ENCODE assay signal across 8 cellular contexts in the genomic region with DNA sequence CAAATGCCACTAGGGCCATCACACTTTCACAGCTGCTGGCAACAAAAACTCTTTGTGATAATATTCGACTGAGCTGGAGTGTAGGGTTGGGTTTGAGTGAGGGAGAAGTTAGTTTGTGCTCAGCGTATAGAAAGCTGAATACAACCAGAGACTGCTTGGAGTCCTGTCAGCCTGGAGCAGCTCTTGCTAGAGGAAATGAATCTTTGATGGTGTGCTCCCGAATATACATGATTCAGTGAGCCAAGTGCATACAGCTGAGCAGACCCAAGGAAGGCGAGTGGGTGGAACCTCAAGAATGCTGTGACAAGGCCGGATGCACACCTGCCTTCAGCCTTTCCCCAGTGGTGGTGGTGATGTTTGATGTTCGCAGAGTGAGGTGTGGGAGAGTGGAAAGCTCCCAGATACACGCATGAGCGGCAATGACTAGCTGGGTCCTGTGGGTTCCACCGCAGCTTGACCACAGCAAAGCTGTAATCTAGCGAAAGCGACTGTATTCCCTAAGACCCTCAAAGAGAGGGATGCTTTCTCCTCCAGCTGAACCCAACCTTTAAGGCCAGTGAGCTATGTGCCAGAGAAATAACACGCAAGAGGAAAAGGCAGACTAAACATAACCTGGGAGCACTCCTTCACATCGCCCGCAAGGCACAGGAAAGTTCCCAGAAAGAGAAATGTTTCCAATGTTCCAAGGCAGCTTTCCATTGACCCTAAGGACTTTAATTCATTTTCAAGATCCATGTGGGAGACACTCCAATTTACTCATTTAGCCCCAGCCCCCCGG. TPM values are rescaled to one million over a fixed set of nuclear protein-coding genes. Genes with fewer than 3 reads are reported as not detected.
DNase-seq lines count a peak whose midpoint lies in the region; ATAC-seq, FAIRE-seq and TF ChIP-seq lines count a peak whose summit lies in the region.

No MANE protein-coding gene starts in this region.

- TF ChIP-seq POLR2A in esophagus muscularis mucosa (IDR thresholded peaks at IDR 0.05; ENCODE audit: low read depth), result no peak
- peak; percentile 19 for TF ChIP-seq POLR2A in transverse colon (IDR thresholded peaks at IDR 0.05)

- no peak overlapping the region for H3K27ac Mint-ChIP-seq in Calu3 (ENCODE audit: unreplicated experiment)

- intact Hi-C loops in Calu3 (cut with micrococcal nuclease; ENCODE audit: unreplicated experiment) (no loop called here), esophagus muscularis mucosa (cut with DNase I) (loop anchor here (10.0 kb wide), 1 partner anchor 274 kb away; no protein-coding TSS in a partner anchor), pancreas (cut with DNase I) (loop anchor here in 1 of 3 donors (10.0 kb wide), 1 partner anchor 96 kb away; no protein-coding TSS in a partner anchor), transverse colon (cut with DNase I; ENCODE audit: low total_unique reads) (loop anchor here (5.0 kb wide), 1 partner anchor 292 kb away; no protein-coding TSS in a partner anchor)

- peak; percentile 6 to 24 (median 8) for ATAC-seq in pancreas
- ATAC-seq in HG03457 (IDR thresholded peaks at IDR 0.05; ENCODE audit: unreplicated experiment), result no peak
- no peak for ATAC-seq in HG02759 (IDR thresholded peaks at IDR 0.05; ENCODE audit: unreplicated experiment)

- H3K4me1 ChIP-seq in HUES64 (ENCODE audit: insufficient read depth, low read length) (no peaks in the 10 kb centered on the region), esophagus muscularis mucosa (peaks cover 34 to 55% (median 47%) of the 10 kb centered on the region in 4 donors), pancreas (peaks cover 6 to 37% (median 18%) of the 10 kb centered on the region in 3 donors), transverse colon (peaks cover 13 to 47% (median 21%) of the 10 kb centered on the region in 4 donors)

- H3K36me3 ChIP-seq in HUES64 (ENCODE audit: insufficient read depth, low read length), result no peaks in the 10 kb centered on the region
- H3K36me3 ChIP-seq in esophagus muscularis mucosa, result no peaks in the 10 kb centered on the region
- H3K36me3 ChIP-seq in pancreas, result no peaks in the 10 kb centered on the region
- no peaks in the 10 kb centered on the region for H3K36me3 ChIP-seq in transverse colon

- H3K4me3 ChIP-seq in HUES64 (ENCODE audit: low read length), result peak overlapping the region; percentile 79
- peak overlapping the region; percentile 68 to 81 (median 73) for H3K4me3 ChIP-seq in esophagus muscularis mucosa
- peak overlapping the region; percentile 79 to 91 (median 85) for H3K4me3 ChIP-seq in pancreas
- peak overlapping the region in 3 of 4 donors; percentile 49 to 64 (median 50) for H3K4me3 ChIP-seq in transverse colon

- DNase-seq in Calu3 (no peak), esophagus muscularis mucosa (ENCODE audit: extremely low spot score) (no peak), pancreas (peak in 1 of 6 donors; percentile 33), transverse colon (peak; percentile 45)
- peak; percentile 49 for DNase-seq in activated CD8-positive, alpha-beta memory T cell treated with anti-CD3 and anti-CD28 coated beads, Interleukin-2, amount 50 U/mL, for 24 hours (ENCODE audit: extremely low read depth)

- H3K9ac ChIP-seq in HUES64 (ENCODE audit: low read depth, low read length), result no peak overlapping the region; the same call in 1 of the 2 replicates

- H3K9me3 ChIP-seq in HUES64 (ENCODE audit: insufficient read depth, low read depth, low read length) (no peaks in the 10 kb centered on the region), esophagus muscularis mucosa (no peaks in the 10 kb centered on the region), pancreas (no peaks in the 10 kb centered on the region), transverse colon (no peaks in the 10 kb centered on the region)

- TSS peak; percentile 22 for BruUV-seq in Calu3 (replicated peaks; lab: Mats Ljungman, UMichigan)

- TF ChIP-seq CTCF in Calu3 (IDR thresholded peaks at IDR 0.05; ENCODE audit: unreplicated experiment), result no peak
- TF ChIP-seq CTCF in esophagus muscularis mucosa (IDR thresholded peaks at IDR 0.05), result no peak
- TF ChIP-seq CTCF in pancreas (IDR thresholded peaks at IDR 0.05), result no peak
- no peak for TF ChIP-seq CTCF in transverse colon (IDR thresholded peaks at IDR 0.05)

- CTCF ChIA-PET in Calu3 (lab: Charles Lee), result interaction anchor here (0.6 to 3.4 kb wide), 5 partner anchors 11 to 97 kb away, joined by 3 to 36 read pairs (median 4); no protein-coding TSS in a partner anchor

- H3K4me3 Mint-ChIP-seq in Calu3 (ENCODE audit: low read depth, unreplicated experiment), result peak overlapping the region; percentile 75

- 85% methylated on average over 15 of the region's 15 CpGs for WGBS in HUES64
- WGBS in esophagus muscularis mucosa, result 74% methylated on average over 15 of the region's 15 CpGs
- WGBS in pancreas, 2 donors, result 20 to 24% methylated on average over 15 of the region's 15 CpGs
- WGBS in transverse colon (ENCODE audit: low coverage in 1 of 2), 2 donors, result 33 to 58% methylated on average over 3 to 15 of the region's 15 CpGs

- H3K27me3 Mint-ChIP-seq in Calu3 (ENCODE audit: unreplicated experiment), result no peaks in the 10 kb centered on the region

- H3K9me3 Mint-ChIP-seq in Calu3 (ENCODE audit: low read depth, unreplicated experiment), result no peaks in the 10 kb centered on the region

- H3K36me3 Mint-ChIP-seq in Calu3 (ENCODE audit: insufficient read depth, unreplicated experiment), result peaks cover 16% of the 10 kb centered on the region

- in situ Hi-C loops in transverse colon (cut with MboI; ENCODE audit: low pct_ligation_motif_present in 1 of 4, low pct_unique_long_range_greater_than_20kb in 1 of 4, low sequenced_read_pairs in 3 of 4), result loop anchor here in 2 of 4 donors (10.0 to 25.0 kb wide), 2 partner anchors 184 to 187 kb away; no protein-coding TSS in a partner anchor

- H3K4me1 Mint-ChIP-seq in Calu3 (ENCODE audit: low read depth, unreplicated experiment), result peaks cover 10% of the 10 kb centered on the region

- FAIRE-seq in pancreas (lab: Jason Lieb, UNC), result no peak

- TF ChIP-seq EP300 in esophagus muscularis mucosa (IDR thresholded peaks at IDR 0.05) (no peak), transverse colon (IDR thresholded peaks at IDR 0.05; ENCODE audit: low read depth) (no peak)

- H3K27me3 ChIP-seq in HUES64 (ENCODE audit: insufficient read depth, low read length), result peaks cover 18% of the 10 kb centered on the region
- H3K27me3 ChIP-seq in esophagus muscularis mucosa, result no peaks in the 10 kb centered on the region
- no peaks in the 10 kb centered on the region for H3K27me3 ChIP-seq in pancreas
- no peaks in the 10 kb centered on the region for H3K27me3 ChIP-seq in transverse colon

- H3K27ac ChIP-seq in HUES64 (ENCODE audit: low read depth, low read length) (no peak overlapping the region), esophagus muscularis mucosa (replicated peaks in 1 of 4) (peak overlapping the region; percentile 50 to 71 (median 62)), pancreas (peak overlapping the region in 3 of 4 donors; percentile 4 to 85 (median 80)), transverse colon (peak overlapping the region; percentile 65 to 82 (median 75))

RNA-seq across cellular contexts. Expression of a gene that starts 1.2 kb away (rescaled TPM):
- total RNA-seq in Calu3 (2022) (20.9 and 21.8 TPM in 2 replicates), esophagus muscularis mucosa (10 to 100 TPM in 3 of 4 donors, 1 to 10 TPM in 1; 9.0 to 14.7 (median 11.7) TPM), pancreas (10 to 100 TPM; 12.6 to 36.5 (median 26.8) TPM), transverse colon (10 to 100 TPM in 1 of 4 donors, 1 to 10 TPM in 3; 2.6 to 13.2 (median 5.6) TPM)
- 2.6 TPM for polyA plus RNA-seq in HUES64 (2013, experiment 1 of 2)
- 4.5 TPM for polyA plus RNA-seq in HUES64 (2013, experiment 2 of 2)
- polyA plus RNA-seq in pancreas, result 10 to 100 TPM; 11.4 to 11.8 TPM

Comparison
In these comparisons a context has a peak if more than half of its experiments do, and no peak if none do; other contexts are left out.
1. DNase-seq: peak in activated CD8-positive, alpha-beta memory T cell treated with anti-CD3 and anti-CD28 coated beads, Interleukin-2, amount 50 U/mL, for 24 hours (single experiment) and transverse colon (single experiment); none in Calu3 (single experiment) and esophagus muscularis mucosa (single experiment).
2. ATAC-seq: peak in pancreas (4 of 4); none in HG03457 (single experiment) and HG02759 (single experiment).
3. Peak in every context shown above with its lines, with median percentiles within 50 percentile points of each other: H3K4me3 ChIP-seq.